Comparison of ENCODE assay signal across 1 cellular context in genomic region chr20:58389968-58390658, GRCh38.
TF ChIP-seq lines count a peak whose summit lies in the region.

No MANE protein-coding gene starts in this region.

TF ChIP-seq in K562, 482 proteins besides CTCF, POLR2A, EP300 and RAD21 (continued from another document and continues in another):
- TF ChIP-seq POLR2H (tag; IDR thresholded peaks at IDR 0.05; ENCODE audit: low read depth) (no peak), KLF16 (IDR thresholded peaks at IDR 0.05) (peak; percentile 89), ZNF639 (CRISPR knock-in tag; conservative IDR thresholded peaks at IDR 0.05 in 1 of 2, IDR thresholded peaks at IDR 0.05 in 1 of 2) (peak in 1 of 2 experiments; percentile 67; a peak in 1 of 4 replicates), SOX6 (IDR thresholded peaks at IDR 0.05) (peak; percentile 88), ARID2 (IDR thresholded peaks at IDR 0.05) (no peak), SMARCA4 (IDR thresholded peaks at IDR 0.05) (peak; percentile 96), NCOA2 (IDR thresholded peaks at IDR 0.05; ENCODE audit: partially characterized antibody in 2 of 2) (no peak), NKRF (IDR thresholded peaks at IDR 0.05; ENCODE audit: borderline replicate concordance) (peak; percentile 26; the same call in 1 of the 2 replicates), SP1 (CRISPR knock-in tag; IDR thresholded peaks at IDR 0.05) (0 out of 2 replicates have a peak, but pooled peaks have one; percentile 21), E2F5 (CRISPR knock-in tag; IDR thresholded peaks at IDR 0.05) (0 out of 2 replicates have a peak, but pooled peaks have one; percentile 50), MTF1 (CRISPR knock-in tag; IDR thresholded peaks at IDR 0.05; ENCODE audit: borderline replicate concordance) (no peak), FOXM1 (IDR thresholded peaks at IDR 0.05; ENCODE audit: low read depth) (peak; percentile 51; the same call in 1 of the 2 replicates), FOXM1 (CRISPR knock-in tag; IDR thresholded peaks at IDR 0.05; ENCODE audit: low read depth) (no peak), ELK3 (CRISPR knock-in tag; IDR thresholded peaks at IDR 0.05) (no peak), ARNT (IDR thresholded peaks at IDR 0.05) (peak; percentile 40 to 83; a peak in 1 of 4 replicates), ZMIZ1 (IDR thresholded peaks at IDR 0.05; ENCODE audit: low read depth in 2 of 2, low read length in 2 of 2) (peak in 1 of 2 experiments; percentile 69; a peak in 2 of 4 replicates), CREB1 (IDR thresholded peaks at IDR 0.05) (peak; percentile 47; the same call in 1 of the 2 replicates), CREB1 (CRISPR knock-in tag; IDR thresholded peaks at IDR 0.05) (no peak), NFE2 (IDR thresholded peaks at IDR 0.05; ENCODE audit: low read depth) (0 out of 2 replicates have a peak, but pooled peaks have one; percentile 16), RAD51 (IDR thresholded peaks at IDR 0.05; ENCODE audit: borderline replicate concordance, low read depth) (no peak), FOXA3 (CRISPR knock-in tag; conservative IDR thresholded peaks at IDR 0.05 in 1 of 2, IDR thresholded peaks at IDR 0.05 in 1 of 2) (0 out of 4 replicates have a peak, but pooled peaks of 1 of the 2 experiments have one; percentile 1), STAT5B (CRISPR knock-in tag; IDR thresholded peaks at IDR 0.05) (no peak), TCF3 (CRISPR knock-in tag; IDR thresholded peaks at IDR 0.05) (peak; percentile 90), PRDM10 (IDR thresholded peaks at IDR 0.05; ENCODE audit: partially characterized antibody) (peak; percentile 94), MNT (conservative IDR thresholded peaks at IDR 0.05) (peak; percentile 22 to 62; a peak in 1 of 4 replicates), NCOR1 (IDR thresholded peaks at IDR 0.05) (peak; percentile 82), DEAF1 (CRISPR knock-in tag; IDR thresholded peaks at IDR 0.05) (no peak), SMARCB1 (IDR thresholded peaks at IDR 0.05; ENCODE audit: insufficient read length, low read depth) (no peak), ZNF133 (CRISPR knock-in tag; IDR thresholded peaks at IDR 0.05) (no peak), EP400 (IDR thresholded peaks at IDR 0.05) (peak; percentile 61; the same call in 1 of the 2 replicates), HMGXB4 (CRISPR knock-in tag; IDR thresholded peaks at IDR 0.05) (no peak), MCM2 (IDR thresholded peaks at IDR 0.05; ENCODE audit: low read depth) (no peak), MTA3 (IDR thresholded peaks at IDR 0.05; ENCODE audit: borderline replicate concordance) (peak; percentile 45; the same call in 1 of the 2 replicates), ZNF431 (CRISPR knock-in tag; IDR thresholded peaks at IDR 0.05) (no peak), HDAC2 (IDR thresholded peaks at IDR 0.05) (no peak; the same call in 1 of the 2 replicates), NRF1 (conservative IDR thresholded peaks at IDR 0.05 in 1 of 2, IDR thresholded peaks at IDR 0.05 in 1 of 2) (peak in 1 of 2 experiments; percentile 24; a peak in 1 of 4 replicates), MAFG (tag; conservative IDR thresholded peaks at IDR 0.05) (no peak), JUN (IDR thresholded peaks at IDR 0.05; ENCODE audit: borderline replicate concordance, low read depth, low read length) (no peak), JUN (CRISPR knock-in tag; IDR thresholded peaks at IDR 0.05; ENCODE audit: borderline replicate concordance) (no peak), ARID3A (IDR thresholded peaks at IDR 0.05; ENCODE audit: borderline replicate concordance, low read depth, low read length) (no peak), THRAP3 (IDR thresholded peaks at IDR 0.05; ENCODE audit: borderline replicate concordance) (no peak), MEF2A (IDR thresholded peaks at IDR 0.05; ENCODE audit: control insufficient read depth, low read depth, low read length) (no peak)
